ENCODE assay signal across 1 cellular context in genomic region chr11:76766521-76766920, GRCh38.
TF ChIP-seq lines count a peak whose summit lies in the region.

No MANE protein-coding gene starts in this region.

TF ChIP-seq in A549, 52 proteins besides CTCF, POLR2A, EP300 and RAD21 (continued from another document):
- TF ChIP-seq REST (IDR thresholded peaks at IDR 0.05) (no peak), SMC3 (IDR thresholded peaks at IDR 0.05) (no peak), ZC3H11A (IDR thresholded peaks at IDR 0.05) (no peak), RNF2 (IDR thresholded peaks at IDR 0.05; ENCODE audit: borderline replicate concordance, low read depth) (no peak), MAX (IDR thresholded peaks at IDR 0.05) (no peak), JUNB (IDR thresholded peaks at IDR 0.05) (no peak), E2F6 (IDR thresholded peaks at IDR 0.05; ENCODE audit: borderline replicate concordance, low read depth) (no peak), ZFP36 (IDR thresholded peaks at IDR 0.05; ENCODE audit: borderline replicate concordance, partially characterized antibody) (no peak), TP53 (CRISPR knock-in tag; IDR thresholded peaks at IDR 0.05) (no peak)
